18 cellular contexts compared by ENCODE assay signal in the genomic region with DNA sequence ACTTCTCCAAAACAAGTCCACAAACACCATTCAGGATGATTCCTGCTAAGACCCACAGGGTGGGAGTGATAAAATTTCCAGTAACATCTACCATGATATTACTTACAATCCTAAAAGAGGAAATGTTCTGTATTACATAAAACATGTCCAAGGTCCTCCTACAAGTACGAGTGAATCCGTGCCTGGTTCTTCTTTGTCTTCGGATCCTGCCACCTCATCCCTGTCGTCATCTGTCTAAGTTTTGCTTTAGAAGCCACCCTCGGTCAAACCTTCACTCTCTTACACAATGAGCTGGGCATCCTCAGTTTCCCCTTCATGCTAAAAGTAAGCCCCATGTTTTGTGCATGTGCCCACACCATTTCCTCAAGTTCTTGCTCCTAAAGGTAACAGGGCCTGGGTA.
A peak's percentile ranks its signal among the peaks of the same experiment; 100 is the strongest.
DNase-seq lines count a peak whose midpoint lies in the region; ATAC-seq and TF ChIP-seq lines count a peak whose summit lies in the region.
"Had no signal": no experiment of that assay in that cellular context is flagged by ENCODE, and none has a peak within 500 bp of the region (broad histone marks: within the 10 kb centered on the region; RNA-seq: fewer than 3 reads in every experiment).

No MANE protein-coding gene starts in this region.

- peak overlapping the region; percentile 67; the same call in 1 of the 2 replicates for H3K9ac ChIP-seq in SK-N-SH

- peaks cover 5% of the 10 kb centered on the region; the same call in 1 of the 2 replicates for H3K79me2 ChIP-seq in SK-N-SH (ENCODE audit: insufficient read depth)

- WGBS in SK-N-SH (ENCODE audit: low lambda C conversion rate), result 92% methylated on average over 5 of the region's 5 CpGs

- H3K36me3 ChIP-seq in SK-N-SH (replicated peaks in 1 of 2; ENCODE audit: control insufficient read depth in 1 of 2, insufficient read depth in 2 of 2, low read length in 1 of 2) (peaks cover 0 to 3% of the 10 kb centered on the region in 2 experiments), tibial artery (no peaks in the 10 kb centered on the region)

- H3K27ac ChIP-seq in SK-N-SH (ENCODE audit: low read depth in 2 of 2, low read length in 1 of 2), result peak overlapping the region in 1 of 2 experiments; percentile 97; a peak in 3 of 4 replicates
- H3K27ac ChIP-seq in cingulate gyrus (ENCODE audit: low read depth, low read length), result peak overlapping the region; percentile 56
- H3K27ac ChIP-seq in tibial artery, result peak overlapping the region in 1 of 2 donors; percentile 3
- H3K27ac ChIP-seq: PC-9 had no signal

- H3K4me3 ChIP-seq in SK-N-SH (ENCODE audit: low read depth in 2 of 2, low read length in 1 of 2) (no peak overlapping the region), tibial artery (no peak overlapping the region)
- H3K4me3 ChIP-seq: GM12878, PC-9 had no signal

- H4K20me1 ChIP-seq in SK-N-SH (ENCODE audit: insufficient read depth), result no peaks in the 10 kb centered on the region

- no peak for TF ChIP-seq EP300 in SK-N-SH (IDR thresholded peaks at IDR 0.05; ENCODE audit: borderline replicate concordance in 1 of 2, low read depth in 1 of 2, low read length in 1 of 2)

- CTCF ChIA-PET in SK-N-SH (lab: Yijun Ruan, JAX), result no interaction called here

- DNase-seq in SK-N-SH, result no peak
- DNase-seq in occipital lobe (lab: John Stamatoyannopoulos, UW), result peak; percentile 8
- DNase-seq in NCI-H1436 treated with DMSO at 0.1 percent for 48 hours (lab: John Stamatoyannopoulos, UW), result no peak
- DNase-seq in tibial artery, result no peak
- no peak for DNase-seq in effector CD8-positive, alpha-beta T cell (lab: John Stamatoyannopoulos, UW)
- no peak for DNase-seq in COLO829 (ENCODE audit: low spot score)
- DNase-seq: 8988T, DMS53, NCI-H1436, NCI-H2081 treated with DMSO at 0.1 percent for 48 hours, NCI-H345, NCI-H526 treated with DMSO at 0.1 percent for 48 hours, PC-9, Right ventricle myocardium superior had no signal

- H3K4me1 ChIP-seq in SK-N-SH (ENCODE audit: control insufficient read depth in 1 of 2, insufficient read depth in 2 of 2, low read depth in 1 of 2, low read length in 1 of 2), result peaks cover 4 to 23% of the 10 kb centered on the region in 2 experiments
- H3K4me1 ChIP-seq in tibial artery, result peaks cover 0 to 27% (median 4%) of the 10 kb centered on the region in 4 donors

- H3F3A ChIP-seq in SK-N-SH (replicated peaks; ENCODE audit: insufficient read depth), result peaks cover 34% of the 10 kb centered on the region

- TF ChIP-seq CTCF in SK-N-SH (IDR thresholded peaks at IDR 0.05), result no peak
- TF ChIP-seq CTCF in tibial artery (IDR thresholded peaks at IDR 0.05), result no peak

- no peak overlapping the region for H2AFZ ChIP-seq in SK-N-SH (ENCODE audit: low read depth)
- H2AFZ ChIP-seq: PC-9 had no signal

- no peak for TF ChIP-seq RAD21 in SK-N-SH (IDR thresholded peaks at IDR 0.05; ENCODE audit: low read length)

- H3K9me3 ChIP-seq in SK-N-SH (no peaks in the 10 kb centered on the region), tibial artery (no peaks in the 10 kb centered on the region)

- H3K4me2 ChIP-seq in SK-N-SH, result peak overlapping the region; percentile 75; the same call in 1 of the 2 replicates
- H3K4me2 ChIP-seq: PC-9 had no signal

- H3K9me2 ChIP-seq in SK-N-SH, result no peaks in the 10 kb centered on the region

- intact Hi-C loops in tibial artery (cut with DNase I; ENCODE audit: low total_unique reads), result no loop called here

- POLR2A ChIA-PET in SK-N-SH (lab: Yijun Ruan, JAX), result no interaction called here

- no peak for ATAC-seq in SK-N-SH treated with all-trans-retinoic acid at 6 μM for 48 hours
- ATAC-seq: GM12878, HCT116 had no signal

- no peaks in the 10 kb centered on the region for H3K27me3 ChIP-seq in SK-N-SH (ENCODE audit: insufficient read depth)
- H3K27me3 ChIP-seq in tibial artery, result no peaks in the 10 kb centered on the region

TF ChIP-seq in SK-N-SH, 30 proteins besides CTCF, POLR2A, EP300 and RAD21:
- TF ChIP-seq SMC3 (IDR thresholded peaks at IDR 0.05; ENCODE audit: low read depth, low read length) (no peak), GABPA (IDR thresholded peaks at IDR 0.05; ENCODE audit: low read depth) (no peak), FOXJ3 (CRISPR knock-in tag; IDR thresholded peaks at IDR 0.05) (no peak), RFX5 (IDR thresholded peaks at IDR 0.05; ENCODE audit: low read length) (no peak), YY1 (IDR thresholded peaks at IDR 0.05; ENCODE audit: low read depth) (no peak), TAF1 (IDR thresholded peaks at IDR 0.05; ENCODE audit: borderline replicate concordance, low read depth, low read length) (no peak), NRF1 (IDR thresholded peaks at IDR 0.05; ENCODE audit: low read depth, low read length) (no peak)
- TF ChIP-seq, protein P1, sequence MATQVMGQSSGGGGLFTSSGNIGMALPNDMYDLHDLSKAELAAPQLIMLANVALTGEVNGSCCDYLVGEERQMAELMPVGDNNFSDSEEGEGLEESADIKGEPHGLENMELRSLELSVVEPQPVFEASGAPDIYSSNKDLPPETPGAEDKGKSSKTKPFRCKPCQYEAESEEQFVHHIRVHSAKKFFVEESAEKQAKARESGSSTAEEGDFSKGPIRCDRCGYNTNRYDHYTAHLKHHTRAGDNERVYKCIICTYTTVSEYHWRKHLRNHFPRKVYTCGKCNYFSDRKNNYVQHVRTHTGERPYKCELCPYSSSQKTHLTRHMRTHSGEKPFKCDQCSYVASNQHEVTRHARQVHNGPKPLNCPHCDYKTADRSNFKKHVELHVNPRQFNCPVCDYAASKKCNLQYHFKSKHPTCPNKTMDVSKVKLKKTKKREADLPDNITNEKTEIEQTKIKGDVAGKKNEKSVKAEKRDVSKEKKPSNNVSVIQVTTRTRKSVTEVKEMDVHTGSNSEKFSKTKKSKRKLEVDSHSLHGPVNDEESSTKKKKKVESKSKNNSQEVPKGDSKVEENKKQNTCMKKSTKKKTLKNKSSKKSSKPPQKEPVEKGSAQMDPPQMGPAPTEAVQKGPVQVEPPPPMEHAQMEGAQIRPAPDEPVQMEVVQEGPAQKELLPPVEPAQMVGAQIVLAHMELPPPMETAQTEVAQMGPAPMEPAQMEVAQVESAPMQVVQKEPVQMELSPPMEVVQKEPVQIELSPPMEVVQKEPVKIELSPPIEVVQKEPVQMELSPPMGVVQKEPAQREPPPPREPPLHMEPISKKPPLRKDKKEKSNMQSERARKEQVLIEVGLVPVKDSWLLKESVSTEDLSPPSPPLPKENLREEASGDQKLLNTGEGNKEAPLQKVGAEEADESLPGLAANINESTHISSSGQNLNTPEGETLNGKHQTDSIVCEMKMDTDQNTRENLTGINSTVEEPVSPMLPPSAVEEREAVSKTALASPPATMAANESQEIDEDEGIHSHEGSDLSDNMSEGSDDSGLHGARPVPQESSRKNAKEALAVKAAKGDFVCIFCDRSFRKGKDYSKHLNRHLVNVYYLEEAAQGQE (IDR thresholded peaks at IDR 0.05; ENCODE audit: low read depth, low read length), result no peak

TF ChIP-seq in SK-N-SH treated with all-trans-retinoic acid at 6 μM for 48 hours, 23 proteins besides CTCF, POLR2A, EP300 and RAD21:
- no peak for TF ChIP-seq ISL1 (CRISPR knock-in tag; IDR thresholded peaks at IDR 0.05)
- no peak for TF ChIP-seq ZC3H10 (CRISPR knock-in tag; IDR thresholded peaks at IDR 0.05)
- no peak for TF ChIP-seq TCF4 (CRISPR knock-in tag; IDR thresholded peaks at IDR 0.05; ENCODE audit: borderline replicate concordance)
- TF ChIP-seq ARNTL (CRISPR knock-in tag; IDR thresholded peaks at IDR 0.05; ENCODE audit: borderline replicate concordance, low read depth), result no peak
- TF ChIP-seq RARB (CRISPR knock-in tag; IDR thresholded peaks at IDR 0.05), result no peak
- TF ChIP-seq ZFP3 (CRISPR knock-in tag; IDR thresholded peaks at IDR 0.05), result no peak
